21 cellular contexts compared by ENCODE assay signal in genomic region chr9:106075568-106075967, GRCh38.
"Had no signal": no experiment of that assay in that cellular context is flagged by ENCODE, and none has a peak within 500 bp of the region (broad histone marks: within the 10 kb centered on the region; RNA-seq: fewer than 3 reads in every experiment).

No MANE protein-coding gene starts in this region.

- H3K4me3 Mint-ChIP-seq: activated naive CD8-positive, alpha-beta T cell treated with anti-CD3 and anti-CD28 coated beads, Interleukin-2, amount 50 U/mL, for 24 hours; activated T-cell treated with anti-CD3 and anti-CD28 coated beads, Interleukin-2, amount 50 U/mL, for 72 hours; immature natural killer cell; naive thymus-derived CD8-positive, alpha-beta T cell; stimulated activated naive CD8-positive, alpha-beta T cell treated with anti-CD3 and anti-CD28 coated beads, Interleukin-15, Interleukin-2, amounts not matched to agents 100 ng/mL and 50 ng/mL, for 24 hours; T-helper 17 cell had no signal

- H3K27me3 ChIP-seq: body of pancreas, hepatocyte, left lung, tibial artery had no signal

- H3K27me3 Mint-ChIP-seq: activated naive CD8-positive, alpha-beta T cell treated with anti-CD3 and anti-CD28 coated beads, Interleukin-2, amount 50 U/mL, for 24 hours; stimulated activated naive CD8-positive, alpha-beta T cell treated with anti-CD3 and anti-CD28 coated beads, Interleukin-15, Interleukin-2, amounts not matched to agents 100 ng/mL and 50 ng/mL, for 24 hours; T-helper 17 cell had no signal

- H3K27ac Mint-ChIP-seq: activated naive CD8-positive, alpha-beta T cell treated with anti-CD3 and anti-CD28 coated beads, Interleukin-2, amount 50 U/mL, for 24 hours; activated T-cell treated with anti-CD3 and anti-CD28 coated beads, Interleukin-2, amount 50 U/mL, for 72 hours; immature natural killer cell; naive thymus-derived CD8-positive, alpha-beta T cell; stimulated activated naive CD8-positive, alpha-beta T cell treated with anti-CD3 and anti-CD28 coated beads, Interleukin-15, Interleukin-2, amounts not matched to agents 100 ng/mL and 50 ng/mL, for 24 hours; T-helper 17 cell had no signal

- H3K27ac ChIP-seq: body of pancreas, dorsolateral prefrontal cortex, hepatocyte, left lung, tibial artery had no signal

- H3K79me2 ChIP-seq: hepatocyte had no signal

- H3K9me3 ChIP-seq: body of pancreas, left lung, tibial artery had no signal

- H3K36me3 Mint-ChIP-seq: immature natural killer cell; naive thymus-derived CD8-positive, alpha-beta T cell had no signal

- H3K36me3 ChIP-seq: left lung, tibial artery had no signal

- H3K4me3 ChIP-seq: body of pancreas, dorsolateral prefrontal cortex, hepatocyte, left lung, lung, tibial artery had no signal

- H3K4me1 ChIP-seq: body of pancreas, left lung, tibial artery had no signal

- H2AFZ ChIP-seq: hepatocyte had no signal

- H3K4me2 ChIP-seq: hepatocyte had no signal

- ATAC-seq: activated naive CD8-positive, alpha-beta T cell treated with anti-CD3 and anti-CD28 coated beads, Interleukin-2, amount 50 U/mL, for 24 hours; activated T-cell treated with anti-CD3 and anti-CD28 coated beads, Interleukin-2, amount 50 U/mL, for 72 hours; body of pancreas; left lung; naive thymus-derived CD8-positive, alpha-beta T cell; T-helper 17 cell had no signal

- H3K4me1 Mint-ChIP-seq: activated naive CD8-positive, alpha-beta T cell treated with anti-CD3 and anti-CD28 coated beads, Interleukin-2, amount 50 U/mL, for 24 hours; immature natural killer cell; naive thymus-derived CD8-positive, alpha-beta T cell; T-helper 17 cell had no signal

- DNase-seq: activated CD4-positive, alpha-beta T cell treated with anti-CD3 and anti-CD28 coated beads for 4 hours; activated CD4-positive, alpha-beta T cell treated with anti-CD3 and anti-CD28 coated beads, Interleukin-2, amount 50 U/mL, for 48 hours; activated CD4-positive, CD25-positive, alpha-beta regulatory T cell; activated gamma-delta T cell; activated naive CD4-positive, alpha-beta T cell treated with anti-CD3 and anti-CD28 coated beads, Interleukin-2, amount 50 U/mL, for 16 hours; activated naive CD8-positive, alpha-beta T cell treated with anti-CD3 and anti-CD28 coated beads, Interleukin-2, amount 50 U/mL, for 24 hours; activated T-cell treated with anti-CD3 and anti-CD28 coated beads, Interleukin-2, amount 50 U/mL, for 72 hours; body of pancreas; caudate nucleus; dorsolateral prefrontal cortex; glutamatergic neuron; immature natural killer cell; left lung; naive thymus-derived CD8-positive, alpha-beta T cell; stimulated activated CD4-positive, alpha-beta T cell treated with anti-CD3 and anti-CD28 coated beads, Interleukin-1b, Interleukin-23, amount 100 ng/mL, for 48 hours; substantia nigra; T-helper 17 cell; tibial artery had no signal

- H3K9me3 Mint-ChIP-seq: activated naive CD8-positive, alpha-beta T cell treated with anti-CD3 and anti-CD28 coated beads, Interleukin-2, amount 50 U/mL, for 24 hours; stimulated activated naive CD8-positive, alpha-beta T cell treated with anti-CD3 and anti-CD28 coated beads, Interleukin-15, Interleukin-2, amounts not matched to agents 100 ng/mL and 50 ng/mL, for 24 hours had no signal
